1 cellular context compared by ENCODE assay signal in the genomic region with DNA sequence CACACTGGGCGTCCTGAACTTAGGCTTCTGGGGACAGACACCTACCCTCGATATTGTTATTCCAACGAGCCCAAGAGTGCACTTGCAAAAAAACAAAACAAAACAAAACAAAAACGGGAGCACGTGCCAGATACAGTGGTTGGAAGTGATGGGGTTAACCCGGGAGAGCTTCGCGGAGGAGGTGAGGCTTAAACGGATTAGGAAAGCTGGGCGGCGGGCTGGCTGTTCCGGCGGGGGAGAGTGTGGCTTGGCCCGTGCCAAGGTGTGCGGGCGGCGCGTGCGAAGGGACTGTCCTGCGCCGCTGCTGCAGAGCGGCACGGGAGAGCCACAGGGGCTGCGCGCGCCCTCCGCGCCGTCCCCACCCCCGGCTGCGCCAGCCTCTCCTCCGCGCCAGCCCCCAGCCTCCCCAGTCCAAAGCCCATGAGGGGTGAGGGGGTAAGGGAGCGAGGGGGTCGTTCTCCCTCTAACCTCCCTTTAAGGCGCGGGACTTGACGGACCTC.
TF ChIP-seq lines count a peak whose summit lies in the region.

No MANE protein-coding gene starts in this region.

TF ChIP-seq in WTC11, 78 proteins besides CTCF, POLR2A, EP300 and RAD21 (continued from another document):
- TF ChIP-seq, protein P1, sequence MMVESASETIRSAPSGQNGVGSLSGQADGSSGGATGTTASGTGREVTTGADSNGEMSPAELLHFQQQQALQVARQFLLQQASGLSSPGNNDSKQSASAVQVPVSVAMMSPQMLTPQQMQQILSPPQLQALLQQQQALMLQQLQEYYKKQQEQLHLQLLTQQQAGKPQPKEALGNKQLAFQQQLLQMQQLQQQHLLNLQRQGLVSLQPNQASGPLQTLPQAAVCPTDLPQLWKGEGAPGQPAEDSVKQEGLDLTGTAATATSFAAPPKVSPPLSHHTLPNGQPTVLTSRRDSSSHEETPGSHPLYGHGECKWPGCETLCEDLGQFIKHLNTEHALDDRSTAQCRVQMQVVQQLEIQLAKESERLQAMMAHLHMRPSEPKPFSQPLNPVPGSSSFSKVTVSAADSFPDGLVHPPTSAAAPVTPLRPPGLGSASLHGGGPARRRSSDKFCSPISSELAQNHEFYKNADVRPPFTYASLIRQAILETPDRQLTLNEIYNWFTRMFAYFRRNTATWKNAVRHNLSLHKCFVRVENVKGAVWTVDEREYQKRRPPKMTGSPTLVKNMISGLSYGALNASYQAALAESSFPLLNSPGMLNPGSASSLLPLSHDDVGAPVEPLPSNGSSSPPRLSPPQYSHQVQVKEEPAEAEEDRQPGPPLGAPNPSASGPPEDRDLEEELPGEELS (CRISPR knock-in tag; IDR thresholded peaks at IDR 0.05) = peak; percentile 80
- TF ChIP-seq GRHL2 (CRISPR knock-in tag; IDR thresholded peaks at IDR 0.05; ENCODE audit: insufficient replicate concordance, severe bottlenecking) (no peak), ELF4 (CRISPR knock-in tag; IDR thresholded peaks at IDR 0.05; ENCODE audit: low read depth) (no peak), ZBTB21 (CRISPR knock-in tag; IDR thresholded peaks at IDR 0.05; ENCODE audit: borderline replicate concordance) (peak; percentile 54; the same call in 1 of the 2 replicates), FOXP1 (CRISPR knock-in tag; IDR thresholded peaks at IDR 0.05; ENCODE audit: borderline replicate concordance) (peak; percentile 74)
- TF ChIP-seq, protein P2, sequence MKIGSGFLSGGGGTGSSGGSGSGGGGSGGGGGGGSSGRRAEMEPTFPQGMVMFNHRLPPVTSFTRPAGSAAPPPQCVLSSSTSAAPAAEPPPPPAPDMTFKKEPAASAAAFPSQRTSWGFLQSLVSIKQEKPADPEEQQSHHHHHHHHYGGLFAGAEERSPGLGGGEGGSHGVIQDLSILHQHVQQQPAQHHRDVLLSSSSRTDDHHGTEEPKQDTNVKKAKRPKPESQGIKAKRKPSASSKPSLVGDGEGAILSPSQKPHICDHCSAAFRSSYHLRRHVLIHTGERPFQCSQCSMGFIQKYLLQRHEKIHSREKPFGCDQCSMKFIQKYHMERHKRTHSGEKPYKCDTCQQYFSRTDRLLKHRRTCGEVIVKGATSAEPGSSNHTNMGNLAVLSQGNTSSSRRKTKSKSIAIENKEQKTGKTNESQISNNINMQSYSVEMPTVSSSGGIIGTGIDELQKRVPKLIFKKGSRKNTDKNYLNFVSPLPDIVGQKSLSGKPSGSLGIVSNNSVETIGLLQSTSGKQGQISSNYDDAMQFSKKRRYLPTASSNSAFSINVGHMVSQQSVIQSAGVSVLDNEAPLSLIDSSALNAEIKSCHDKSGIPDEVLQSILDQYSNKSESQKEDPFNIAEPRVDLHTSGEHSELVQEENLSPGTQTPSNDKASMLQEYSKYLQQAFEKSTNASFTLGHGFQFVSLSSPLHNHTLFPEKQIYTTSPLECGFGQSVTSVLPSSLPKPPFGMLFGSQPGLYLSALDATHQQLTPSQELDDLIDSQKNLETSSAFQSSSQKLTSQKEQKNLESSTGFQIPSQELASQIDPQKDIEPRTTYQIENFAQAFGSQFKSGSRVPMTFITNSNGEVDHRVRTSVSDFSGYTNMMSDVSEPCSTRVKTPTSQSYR (CRISPR knock-in tag; IDR thresholded peaks at IDR 0.05) = no peak
- TF ChIP-seq, protein P3, sequence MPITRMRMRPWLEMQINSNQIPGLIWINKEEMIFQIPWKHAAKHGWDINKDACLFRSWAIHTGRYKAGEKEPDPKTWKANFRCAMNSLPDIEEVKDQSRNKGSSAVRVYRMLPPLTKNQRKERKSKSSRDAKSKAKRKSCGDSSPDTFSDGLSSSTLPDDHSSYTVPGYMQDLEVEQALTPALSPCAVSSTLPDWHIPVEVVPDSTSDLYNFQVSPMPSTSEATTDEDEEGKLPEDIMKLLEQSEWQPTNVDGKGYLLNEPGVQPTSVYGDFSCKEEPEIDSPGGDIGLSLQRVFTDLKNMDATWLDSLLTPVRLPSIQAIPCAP (CRISPR knock-in tag; IDR thresholded peaks at IDR 0.05) = peak; percentile 67; the same call in 1 of the 2 replicates
- TF ChIP-seq, protein P4, sequence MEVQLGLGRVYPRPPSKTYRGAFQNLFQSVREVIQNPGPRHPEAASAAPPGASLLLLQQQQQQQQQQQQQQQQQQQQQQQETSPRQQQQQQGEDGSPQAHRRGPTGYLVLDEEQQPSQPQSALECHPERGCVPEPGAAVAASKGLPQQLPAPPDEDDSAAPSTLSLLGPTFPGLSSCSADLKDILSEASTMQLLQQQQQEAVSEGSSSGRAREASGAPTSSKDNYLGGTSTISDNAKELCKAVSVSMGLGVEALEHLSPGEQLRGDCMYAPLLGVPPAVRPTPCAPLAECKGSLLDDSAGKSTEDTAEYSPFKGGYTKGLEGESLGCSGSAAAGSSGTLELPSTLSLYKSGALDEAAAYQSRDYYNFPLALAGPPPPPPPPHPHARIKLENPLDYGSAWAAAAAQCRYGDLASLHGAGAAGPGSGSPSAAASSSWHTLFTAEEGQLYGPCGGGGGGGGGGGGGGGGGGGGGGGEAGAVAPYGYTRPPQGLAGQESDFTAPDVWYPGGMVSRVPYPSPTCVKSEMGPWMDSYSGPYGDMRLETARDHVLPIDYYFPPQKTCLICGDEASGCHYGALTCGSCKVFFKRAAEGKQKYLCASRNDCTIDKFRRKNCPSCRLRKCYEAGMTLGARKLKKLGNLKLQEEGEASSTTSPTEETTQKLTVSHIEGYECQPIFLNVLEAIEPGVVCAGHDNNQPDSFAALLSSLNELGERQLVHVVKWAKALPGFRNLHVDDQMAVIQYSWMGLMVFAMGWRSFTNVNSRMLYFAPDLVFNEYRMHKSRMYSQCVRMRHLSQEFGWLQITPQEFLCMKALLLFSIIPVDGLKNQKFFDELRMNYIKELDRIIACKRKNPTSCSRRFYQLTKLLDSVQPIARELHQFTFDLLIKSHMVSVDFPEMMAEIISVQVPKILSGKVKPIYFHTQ (CRISPR knock-in tag; IDR thresholded peaks at IDR 0.05) = no peak
- TF ChIP-seq, protein P5, sequence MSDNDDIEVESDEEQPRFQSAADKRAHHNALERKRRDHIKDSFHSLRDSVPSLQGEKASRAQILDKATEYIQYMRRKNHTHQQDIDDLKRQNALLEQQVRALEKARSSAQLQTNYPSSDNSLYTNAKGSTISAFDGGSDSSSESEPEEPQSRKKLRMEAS (CRISPR knock-in tag; IDR thresholded peaks at IDR 0.05) = peak; percentile 81
TF ChIP-seq in WTC11: peak in this region for 12.
